In the genomic region with DNA sequence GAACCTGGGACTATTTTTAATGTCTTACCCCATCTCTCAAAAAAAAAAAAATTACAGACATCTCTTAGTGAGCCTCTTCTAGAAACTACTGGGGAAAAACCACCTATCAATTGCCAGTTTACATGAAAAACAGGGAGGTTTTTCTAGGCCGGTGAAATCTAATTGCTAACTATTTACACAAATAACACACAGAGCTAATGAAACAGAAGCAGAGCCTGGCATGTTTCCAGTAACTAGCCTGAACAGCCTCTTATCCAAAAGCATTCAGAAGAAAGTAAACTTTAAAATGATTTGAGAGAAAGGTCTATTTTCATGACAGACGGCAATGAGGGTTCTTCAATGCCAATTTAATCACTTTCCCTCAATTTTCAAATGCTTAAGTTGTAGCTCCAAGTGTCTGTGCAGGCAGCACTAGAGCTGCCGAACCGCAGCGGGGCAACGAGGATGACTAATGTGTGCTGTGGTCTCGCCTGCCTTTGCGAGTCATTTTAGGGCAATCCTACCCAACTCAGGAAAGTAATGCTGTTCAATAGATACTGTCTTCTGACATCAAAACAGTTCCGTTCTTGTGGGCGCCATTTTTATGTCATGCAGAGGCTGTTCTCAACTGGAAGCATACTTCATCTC, we compare ENCODE assay signal across 9 cellular contexts.
DNase-seq lines count a peak whose midpoint lies in the region; ATAC-seq and TF ChIP-seq lines count a peak whose summit lies in the region.
"Had no signal": no experiment of that assay in that cellular context is flagged by ENCODE, and none has a peak within 500 bp of the region (broad histone marks: within the 10 kb centered on the region; RNA-seq: fewer than 3 reads in every experiment).

No MANE protein-coding gene starts in this region.

- no peak for TF ChIP-seq POLR2A in IMR-90 (IDR thresholded peaks at IDR 0.05; ENCODE audit: low read depth, low read length)

- H3K79me2 ChIP-seq in PC-3 (ENCODE audit: low read length) = no peaks in the 10 kb centered on the region

- 89% methylated on average over 3 of the region's 10 CpGs; no CpG with 5 or more reads in 1 of the 2 experiments for WGBS in IMR-90 (ENCODE audit: extremely low coverage in 2 of 2, insufficient read length in 1 of 2), 2 experiments

- H3K36me3 ChIP-seq in IMR-90 (ENCODE audit: control insufficient read depth, insufficient read depth, low read length) = peaks cover 17% of the 10 kb centered on the region
- peaks cover 5% of the 10 kb centered on the region; the same call in 1 of the 2 replicates for H3K36me3 ChIP-seq in PC-3 (ENCODE audit: low read depth, low read length)
- H3K36me3 ChIP-seq in tibial artery = peaks cover 38 to 58% (median 56%) of the 10 kb centered on the region in 3 donors

- no peak overlapping the region for H2AK9ac ChIP-seq in IMR-90 (replicated peaks; ENCODE audit: low read depth, low read length, poor library complexity)

- no peak overlapping the region for H2BK15ac ChIP-seq in IMR-90 (ENCODE audit: low read depth, low read length)

- TF ChIP-seq RAD21 in IMR-90 (IDR thresholded peaks at IDR 0.05; ENCODE audit: low read length) = no peak

- no peaks in the 10 kb centered on the region for H3K9me3 ChIP-seq in IMR-90 (ENCODE audit: control insufficient read depth, insufficient read depth, low read length)
- no peaks in the 10 kb centered on the region for H3K9me3 ChIP-seq in PC-3 (ENCODE audit: low read length)
- H3K9me3 ChIP-seq in tibial artery = no peaks in the 10 kb centered on the region

- H3K4me3 ChIP-seq in IMR-90 (ENCODE audit: insufficient read depth, low read depth, low read length) (no peak overlapping the region), PC-3 (ENCODE audit: low read length) (no peak overlapping the region), tibial artery (no peak overlapping the region)

- intact Hi-C loops in IMR-90 (cut with micrococcal nuclease) (no loop called here), PC-3 (cut with micrococcal nuclease) (loop anchor here (1.0 kb wide), 1 partner anchor 19 kb away; no protein-coding TSS in a partner anchor), tibial artery (cut with DNase I; ENCODE audit: low total_unique reads) (no loop called here)

- no peak overlapping the region for H3K56ac ChIP-seq in IMR-90 (ENCODE audit: extremely low read depth, insufficient read depth, low read length)

- POLR2A ChIA-PET in IMR-90 (lab: Charles Lee; ENCODE audit: unreplicated experiment) (no interaction called here), PC-3 (lab: Charles Lee; ENCODE audit: unreplicated experiment) (no interaction called here)

- H3F3A ChIP-seq in PC-3 (ENCODE audit: low read length, unreplicated experiment) = no peaks in the 10 kb centered on the region

- no peaks in the 10 kb centered on the region for H3K9me2 ChIP-seq in PC-3 (replicated peaks; ENCODE audit: low read length)

- H2AFZ ChIP-seq in IMR-90 (replicated peaks; ENCODE audit: low read length, poor library complexity) (no peak overlapping the region), PC-3 (ENCODE audit: low read length) (peak overlapping the region; percentile 69)

- H3K18ac ChIP-seq in IMR-90 (ENCODE audit: low read depth, low read length) = no peak overlapping the region

- H3K4me2 ChIP-seq in IMR-90 (ENCODE audit: low read depth, low read length) (no peak overlapping the region), PC-3 (ENCODE audit: low read length) (peak overlapping the region; percentile 38)

- no peak overlapping the region for H4K91ac ChIP-seq in IMR-90 (ENCODE audit: insufficient read depth, low read depth, low read length)

- H3K4me1 ChIP-seq in IMR-90 (ENCODE audit: control insufficient read depth, insufficient read depth, low read length) (no peaks in the 10 kb centered on the region), PC-3 (ENCODE audit: insufficient read depth, low read length) (peaks cover 19% of the 10 kb centered on the region), tibial artery (no peaks in the 10 kb centered on the region)

- no peak overlapping the region for H3K9ac ChIP-seq in IMR-90 (ENCODE audit: low read depth, low read length)
- H3K9ac ChIP-seq in PC-3 (ENCODE audit: low read length) = no peak overlapping the region

- TF ChIP-seq CTCF in IMR-90 (conservative IDR thresholded peaks at IDR 0.05; ENCODE audit: low read depth, low read length) (no peak), PC-3 (conservative IDR thresholded peaks at IDR 0.05; ENCODE audit: low read depth, low read length) (no peak), tibial artery (IDR thresholded peaks at IDR 0.05) (no peak)

- H2AK5ac ChIP-seq in IMR-90 (ENCODE audit: low read depth, low read length) = no peak overlapping the region

- no peaks in the 10 kb centered on the region for H3K9me1 ChIP-seq in IMR-90 (ENCODE audit: insufficient read depth, low read length)

- H2BK20ac ChIP-seq in IMR-90 (ENCODE audit: low read depth, low read length) = no peak overlapping the region

- no TSS peak for BruUV-seq in IMR-90 (replicated peaks; lab: Mats Ljungman, UMichigan)
- no TSS peak for BruUV-seq in PC-3 (replicated peaks; lab: Mats Ljungman, UMichigan)

- no peak overlapping the region for H3K4ac ChIP-seq in IMR-90 (ENCODE audit: low read depth, low read length)

- H4K20me1 ChIP-seq in IMR-90 (ENCODE audit: insufficient read depth, low read length) (no peaks in the 10 kb centered on the region), PC-3 (ENCODE audit: low read length) (no peaks in the 10 kb centered on the region)

- no peak overlapping the region for H3K23ac ChIP-seq in IMR-90 (ENCODE audit: low read depth, low read length)

- H3K27ac ChIP-seq in IMR-90 (ENCODE audit: insufficient read depth, low read length) = no peak overlapping the region
- H3K27ac ChIP-seq in PC-3 (ENCODE audit: low read length) = peak overlapping the region; percentile 36; the same call in 1 of the 2 replicates
- no peak overlapping the region for H3K27ac ChIP-seq in tibial artery

- peak; percentile 53; the same call in 1 of the 2 replicates for ATAC-seq in IMR-90 (ENCODE audit: low read depth)
- ATAC-seq in PC-3 = peak; percentile 99
- ATAC-seq in HG03439 (IDR thresholded peaks at IDR 0.05; ENCODE audit: unreplicated experiment) = no peak
- ATAC-seq in GM19328 (IDR thresholded peaks at IDR 0.05; ENCODE audit: unreplicated experiment) = no peak

- in situ Hi-C loops in IMR-90 (cut with MboI; ENCODE audit: low sequenced_read_pairs) = no loop called here

- no peak overlapping the region for H2BK120ac ChIP-seq in IMR-90 (ENCODE audit: low read depth, low read length)

- H2BK5ac ChIP-seq in IMR-90 (ENCODE audit: low read depth, low read length, poor library complexity, severe bottlenecking) = no peak overlapping the region

- no peak overlapping the region for H4K8ac ChIP-seq in IMR-90 (ENCODE audit: low read depth in 2 of 2, low read length in 2 of 2)

- DNase-seq in IMR-90 (peak; percentile 54), PC-3 (peak; percentile 83), astrocyte of the hippocampus (ENCODE audit: low read depth, low spot score) (peak; percentile 91), NCI-H2171 (lab: John Stamatoyannopoulos, UW) (no peak), tibial artery (no peak)
- DNase-seq in stimulated activated CD4-positive, alpha-beta T cell treated with anti-CD3 and anti-CD28 coated beads, Interleukin-15, amount 100 ng/mL, for 48 hours (ENCODE audit: low read depth in 2 of 2) = peak; percentile 31 to 33
- DNase-seq: naive B cell had no signal

- H4K5ac ChIP-seq in IMR-90 (ENCODE audit: low read depth, low read length) = no peak overlapping the region

- H3K79me1 ChIP-seq in IMR-90 (ENCODE audit: low read depth in 1 of 2, low read length in 2 of 2) = no peaks in the 10 kb centered on the region

- dilution Hi-C loops in IMR-90 (cut with HindIII; ENCODE audit: low sequenced_read_pairs, unreplicated experiment) = no loop called here

- H3K27me3 ChIP-seq in IMR-90 (ENCODE audit: control insufficient read depth, insufficient read depth, low read length) (no peaks in the 10 kb centered on the region), PC-3 (ENCODE audit: low read length) (no peaks in the 10 kb centered on the region), tibial artery (no peaks in the 10 kb centered on the region)

- CTCF ChIA-PET in IMR-90 (lab: Yijun Ruan, JAX) (interaction anchor here (0.6 to 1.5 kb wide), 2 partner anchors 9 to 20 kb away, joined by 4 to 11 read pairs; no protein-coding TSS in a partner anchor), PC-3 (lab: Charles Lee) (interaction anchor here (0.6 to 0.8 kb wide), 3 partner anchors 20 to 234 kb away, joined by 3 to 7 read pairs (median 6); no protein-coding TSS in a partner anchor)

- no peak overlapping the region for H3K14ac ChIP-seq in IMR-90 (replicated peaks; ENCODE audit: low read depth, low read length)

TF ChIP-seq in IMR-90, 13 proteins besides CTCF, POLR2A, EP300 and RAD21 (continues in another document):
- no peak for TF ChIP-seq MAFK (IDR thresholded peaks at IDR 0.05; ENCODE audit: low read depth, low read length)
- no peak for TF ChIP-seq CHD1 (IDR thresholded peaks at IDR 0.05; ENCODE audit: low read depth, low read length)
- TF ChIP-seq ELK1 (IDR thresholded peaks at IDR 0.05; ENCODE audit: borderline replicate concordance, low read depth, low read length) = no peak
- no peak for TF ChIP-seq USF2 (IDR thresholded peaks at IDR 0.05; ENCODE audit: low read depth, low read length)
- TF ChIP-seq SMC3 (IDR thresholded peaks at IDR 0.05; ENCODE audit: low read depth, low read length) = no peak
- no peak for TF ChIP-seq MAZ (IDR thresholded peaks at IDR 0.05; ENCODE audit: borderline replicate concordance, low read depth, low read length)
- no peak for TF ChIP-seq NFE2L2 (IDR thresholded peaks at IDR 0.05; ENCODE audit: low read depth, low read length)
- TF ChIP-seq FOS (IDR thresholded peaks at IDR 0.05; ENCODE audit: low read depth, low read length) = no peak
- no peak for TF ChIP-seq MXI1 (IDR thresholded peaks at IDR 0.05; ENCODE audit: borderline replicate concordance, low read depth, low read length)
- TF ChIP-seq RCOR1 (IDR thresholded peaks at IDR 0.05; ENCODE audit: insufficient replicate concordance, low read length) = no peak

Comparison
In these comparisons a context has a peak if more than half of its experiments do, and no peak if none do; other contexts are left out.
1. ATAC-seq: peak in IMR-90 (single experiment) and PC-3 (single experiment); none in HG03439 (single experiment) and GM19328 (single experiment).
2. DNase-seq: peak in IMR-90 (single experiment), PC-3 (single experiment), astrocyte of the hippocampus (single experiment) and stimulated activated CD4-positive, alpha-beta T cell treated with anti-CD3 and anti-CD28 coated beads, Interleukin-15, amount 100 ng/mL, for 48 hours (2 of 2); none in NCI-H2171 (single experiment) and tibial artery (0 of 2).